Comparison of ENCODE assay signal across 17 cellular contexts in genomic region chr9:36836486-36836885, GRCh38.
DNase-seq lines count a peak whose midpoint lies in the region; ATAC-seq and TF ChIP-seq lines count a peak whose summit lies in the region.
"Had no signal": no experiment of that assay in that cellular context is flagged by ENCODE, and none has a peak within 500 bp of the region (broad histone marks: within the 10 kb centered on the region; RNA-seq: fewer than 3 reads in every experiment).

No MANE protein-coding gene starts in this region.

- H3K27ac Mint-ChIP-seq in T-helper 17 cell, result no peak overlapping the region
- H3K27ac Mint-ChIP-seq in memory B cell, result peak overlapping the region; percentile 88
- peak overlapping the region; percentile 92 for H3K27ac Mint-ChIP-seq in stimulated activated naive B cell treated with anti-CD40 and anti-IgM and Interleukin-4, amounts not matched to agents 10 μg/mL and 1 μg/mL and 100 μg/mL, for 72 hours
- H3K27ac Mint-ChIP-seq: CD4-positive, alpha-beta memory T cell had no signal

- peak; percentile 9 for TF ChIP-seq POLR2A in GM15510 (IDR thresholded peaks at IDR 0.05; ENCODE audit: borderline replicate concordance, extremely low read depth, insufficient read length)

- H3K9me3 Mint-ChIP-seq in memory B cell, result no peaks in the 10 kb centered on the region
- H3K9me3 Mint-ChIP-seq in stimulated activated naive B cell treated with anti-CD40 and anti-IgM and Interleukin-4, amounts not matched to agents 10 μg/mL and 1 μg/mL and 100 μg/mL, for 72 hours, result no peaks in the 10 kb centered on the region
- H3K9me3 Mint-ChIP-seq: CD4-positive, alpha-beta memory T cell had no signal

- H3K27me3 Mint-ChIP-seq in T-helper 17 cell (peaks cover 43% of the 10 kb centered on the region), memory B cell (no peaks in the 10 kb centered on the region)
- H3K27me3 Mint-ChIP-seq in stimulated activated naive B cell treated with anti-CD40 and anti-IgM and Interleukin-4, amounts not matched to agents 10 μg/mL and 1 μg/mL and 100 μg/mL, for 72 hours, result no peaks in the 10 kb centered on the region

- H3K4me1 Mint-ChIP-seq in T-helper 17 cell, result peaks cover 6% of the 10 kb centered on the region
- peaks cover 48% of the 10 kb centered on the region for H3K4me1 Mint-ChIP-seq in memory B cell
- H3K4me1 Mint-ChIP-seq in stimulated activated naive B cell treated with anti-CD40 and anti-IgM and Interleukin-4, amounts not matched to agents 10 μg/mL and 1 μg/mL and 100 μg/mL, for 72 hours, result peaks cover 52 to 65% of the 10 kb centered on the region in 2 donors
- H3K4me1 Mint-ChIP-seq: CD4-positive, alpha-beta memory T cell had no signal

- DNase-seq in T-helper 17 cell, result no peak
- DNase-seq in memory B cell (ENCODE audit: low spot score in 2 of 2), result no peak
- no peak for DNase-seq in stimulated activated naive B cell treated with anti-CD40 and anti-IgM and Interleukin-4, amounts not matched to agents 10 μg/mL and 1 μg/mL and 100 μg/mL, for 72 hours
- no peak for DNase-seq in UCSD-AML1 (lab: John Stamatoyannopoulos, UW; ENCODE audit: unreplicated experiment)
- no peak for DNase-seq in NCI-H1417 (lab: John Stamatoyannopoulos, UW)
- no peak for DNase-seq in NCI-H1105 (lab: John Stamatoyannopoulos, UW)
- DNase-seq: Caco-2; CD4-positive, alpha-beta memory T cell; DMS 273 treated with DMSO at 0.1 percent for 48 hours; DMS79 treated with DMSO at 0.1 percent for 48 hours; MV-4-11; NCI-H1417 treated with DMSO at 0.1 percent for 48 hours; NCI-H187; SHP77 treated with DMSO at 0.1 percent for 48 hours; SK-N-SH had no signal

- H3K4me3 Mint-ChIP-seq in T-helper 17 cell, result peak overlapping the region; percentile 19
- no peak overlapping the region for H3K4me3 Mint-ChIP-seq in memory B cell
- H3K4me3 Mint-ChIP-seq in stimulated activated naive B cell treated with anti-CD40 and anti-IgM and Interleukin-4, amounts not matched to agents 10 μg/mL and 1 μg/mL and 100 μg/mL, for 72 hours, result peak overlapping the region; percentile 4 to 6
- H3K4me3 Mint-ChIP-seq: CD4-positive, alpha-beta memory T cell had no signal

- no peaks in the 10 kb centered on the region for H3K9me3 ChIP-seq in T-helper 17 cell (ENCODE audit: control insufficient read depth, low read length, poor library complexity, severe bottlenecking)
- H3K9me3 ChIP-seq: Caco-2, SK-N-SH had no signal

- H3K36me3 Mint-ChIP-seq in T-helper 17 cell (ENCODE audit: low read depth), result peaks cover 5% of the 10 kb centered on the region
- H3K36me3 Mint-ChIP-seq in memory B cell, result peaks cover 19% of the 10 kb centered on the region
- H3K36me3 Mint-ChIP-seq in stimulated activated naive B cell treated with anti-CD40 and anti-IgM and Interleukin-4, amounts not matched to agents 10 μg/mL and 1 μg/mL and 100 μg/mL, for 72 hours, result peaks cover 31 to 62% of the 10 kb centered on the region in 2 donors
- H3K36me3 Mint-ChIP-seq: CD4-positive, alpha-beta memory T cell had no signal

- ATAC-seq in T-helper 17 cell, result no peak
- ATAC-seq in memory B cell (ENCODE audit: low read depth), result no peak
- no peak for ATAC-seq in stimulated activated naive B cell treated with anti-CD40 and anti-IgM and Interleukin-4, amounts not matched to agents 10 μg/mL and 1 μg/mL and 100 μg/mL, for 72 hours (replicated peaks)
- ATAC-seq: HCT116 had no signal
